Comparison of ENCODE assay signal across 8 cellular contexts in genomic region chr19:4792019-4792865, GRCh38. TPM values are rescaled to one million over a fixed set of nuclear protein-coding genes. Genes with fewer than 3 reads are reported as not detected.
DNase-seq lines count a peak whose midpoint lies in the region; FAIRE-seq and TF ChIP-seq lines count a peak whose summit lies in the region.
"Not testable (repeated sequence)": the region's sequence is repeated elsewhere in the genome, so short reads cannot be mapped to it uniquely, and the experiment has no call there.

No MANE protein-coding gene starts in this region.

- FAIRE-seq in H1 (lab: Jason Lieb, UNC): not testable (repeated sequence)

- POLR2A ChIA-PET in CD4-positive, alpha-beta memory T cell (lab: Charles Lee; ENCODE audit: partially characterized antibody): interaction anchor here (0.7 to 4.9 kb wide), 10 partner anchors 8 to 1632 kb away, joined by 3 to 76 read pairs (median 6); partner anchors contain the start of genes DPP9, KDM4B, KHSRP and MYDGF
- POLR2A ChIA-PET in H1 (lab: Charles Lee; ENCODE audit: partially characterized antibody): interaction anchor here (0.9 to 2.9 kb wide), 9 partner anchors 8 to 68 kb away, joined by 3 to 16 read pairs (median 6); partner anchors contain the start of gene DPP9

- H4K91ac ChIP-seq in H1 (replicated peaks; ENCODE audit: insufficient read length, low read length): not testable (repeated sequence)

- H3K4me1 ChIP-seq in CD4-positive, alpha-beta memory T cell (ENCODE audit: insufficient read depth, low read length): peaks cover 36% of the 10 kb centered on the region
- not testable (repeated sequence) for H3K4me1 ChIP-seq in H1 (replicated peaks in 1 of 4; ENCODE audit: control insufficient read depth in 3 of 4, insufficient read depth in 4 of 4, low read length in 3 of 4); iPS-20b (ENCODE audit: insufficient read depth, low read length)
- H3K4me1 ChIP-seq in subcutaneous abdominal adipose tissue (ENCODE audit: control insufficient read depth in 5 of 5, insufficient read depth in 5 of 5, low read length in 5 of 5): peaks cover 5 to 48% (median 22%) of the 10 kb centered on the region in 5 donors

- H4K20me1 ChIP-seq in H1 (replicated peaks in 1 of 2; ENCODE audit: control insufficient read depth in 1 of 2, insufficient read depth in 2 of 2, low read length in 2 of 2); neural cell (ENCODE audit: insufficient read depth): not testable (repeated sequence)

- peak overlapping the region in 1 of 2 donors; percentile 74 for H3K4me3 ChIP-seq in CD4-positive, alpha-beta memory T cell (ENCODE audit: low read length in 2 of 2)
- H3K4me3 ChIP-seq in H1 (ENCODE audit: extremely low read depth in 1 of 4, insufficient read depth in 2 of 4, low read depth in 3 of 4, low read length in 4 of 4): peak overlapping the region; percentile 80 to 86 (median 83)
- peak overlapping the region; percentile 85 for H3K4me3 ChIP-seq in iPS-20b (ENCODE audit: low read length)
- peak overlapping the region; percentile 82 for H3K4me3 ChIP-seq in neural cell (ENCODE audit: low read length)
- H3K4me3 ChIP-seq in subcutaneous abdominal adipose tissue (ENCODE audit: low read depth in 1 of 5, low read length in 5 of 5): peak overlapping the region in 4 of 5 donors; percentile 75 to 88 (median 77)

- not testable (repeated sequence) for H3K18ac ChIP-seq in H1 (ENCODE audit: extremely low read depth, low read length)

- peak overlapping the region; percentile 99 for H4K8ac ChIP-seq in H1 (ENCODE audit: extremely low read depth, insufficient read depth, low read length)

- not testable (repeated sequence) for H3K9me3 Mint-ChIP-seq in CD4-positive, alpha-beta memory T cell; T-helper 1 cell treated with Interleukin-12 subunit alpha and Interleukin-12 subunit beta and Interleukin-4 antibody, amounts not matched to agents 30 μg/mL and 1 μg/mL, for 36 hours; activated naive CD8-positive, alpha-beta T cell (ENCODE audit: low read depth)

- not testable (repeated sequence) for H3K27me3 Mint-ChIP-seq in CD4-positive, alpha-beta memory T cell; T-helper 1 cell treated with Interleukin-12 subunit alpha and Interleukin-12 subunit beta and Interleukin-4 antibody, amounts not matched to agents 30 μg/mL and 1 μg/mL, for 36 hours (ENCODE audit: low read depth); activated naive CD8-positive, alpha-beta T cell

- 17% methylated on average over 66 of the region's 75 CpGs; no CpG with 5 or more reads in 1 of the 2 experiments for WGBS in H1 (ENCODE audit: extremely low coverage in 1 of 2, insufficient coverage in 1 of 2, insufficient read length in 1 of 2, insufficient replicate concordance in 2 of 2, low coverage in 1 of 2, low lambda C conversion rate in 2 of 2, missing lambda C conversion rate in 1 of 2), 2 experiments

- not testable (repeated sequence) for TF ChIP-seq EP300 in Ishikawa (IDR thresholded peaks at IDR 0.05; ENCODE audit: borderline replicate concordance); H1 (IDR thresholded peaks at IDR 0.05; ENCODE audit: borderline replicate concordance in 1 of 2, low read depth in 2 of 2, low read length in 2 of 2); neural cell (conservative IDR thresholded peaks at IDR 0.05; ENCODE audit: poor library complexity, severe bottlenecking)

- not testable (repeated sequence) for H3K9me2 ChIP-seq in neural cell (ENCODE audit: insufficient read depth, low read length)

- not testable (repeated sequence) for H3K4ac ChIP-seq in H1 (replicated peaks; ENCODE audit: insufficient read length, low read depth, low read length)

- peak overlapping the region; percentile 71 for H2BK5ac ChIP-seq in H1 (ENCODE audit: low read depth, low read length)

- intact Hi-C loops in CD4-positive, alpha-beta memory T cell (cut with micrococcal nuclease): loop anchor here (5.0 kb wide), 1 partner anchor 215 kb away; no protein-coding TSS in a partner anchor

- H3K14ac ChIP-seq in H1 (ENCODE audit: insufficient read length): not testable (repeated sequence)

- H3K23me2 ChIP-seq in H1 (ENCODE audit: low read depth, low read length): not testable (repeated sequence)

- peaks cover 35% of the 10 kb centered on the region for H3K36me3 ChIP-seq in CD4-positive, alpha-beta memory T cell (ENCODE audit: insufficient read depth, low read length)
- H3K36me3 ChIP-seq in H1 (ENCODE audit: control insufficient read depth in 2 of 4, insufficient read depth in 4 of 4, low read length in 3 of 4) (peaks cover 5 to 28% (median 10%) of the 10 kb centered on the region in 4 experiments; a peak in 7 of 8 replicates), iPS-20b (ENCODE audit: insufficient read depth, low read depth, low read length) (peaks cover 36% of the 10 kb centered on the region), subcutaneous abdominal adipose tissue (ENCODE audit: control insufficient read depth in 5 of 5, insufficient read depth in 5 of 5, low read length in 5 of 5) (peaks cover 0 to 37% (median 29%) of the 10 kb centered on the region in 5 donors)
- H3K36me3 ChIP-seq in neural cell (ENCODE audit: insufficient read depth, low read length): not testable (repeated sequence)

- not testable (repeated sequence) for TF ChIP-seq CTCF in H1 (IDR thresholded peaks at IDR 0.05; ENCODE audit: control extremely low read depth in 1 of 3, insufficient read depth in 1 of 3, low read depth in 1 of 3, low read length in 3 of 3); neural cell (IDR thresholded peaks at IDR 0.05; ENCODE audit: poor library complexity, severe bottlenecking)

- CTCF ChIA-PET in CD4-positive, alpha-beta memory T cell (lab: Charles Lee; ENCODE audit: partially characterized antibody): interaction anchor here (1.0 to 5.8 kb wide), 10 partner anchors 8 to 221 kb away, joined by 3 to 162 read pairs (median 10); partner anchors contain the start of gene DPP9
- CTCF ChIA-PET in H1 (lab: Charles Lee; ENCODE audit: partially characterized antibody): interaction anchor here (0.9 to 8.7 kb wide), 8 partner anchors 10 to 70 kb away, joined by 3 to 212 read pairs (median 7); no protein-coding TSS in a partner anchor

- H3K4me2 ChIP-seq in H1 (ENCODE audit: insufficient read depth in 1 of 2, low read depth in 2 of 2, low read length in 2 of 2): peak overlapping the region; percentile 82 to 88
- peak overlapping the region; percentile 70 for H3K4me2 ChIP-seq in neural cell (ENCODE audit: low read length)

- not testable (repeated sequence) for H4K5ac ChIP-seq in H1 (ENCODE audit: insufficient read length, low read depth, low read length)

- not testable (repeated sequence) for H3K23ac ChIP-seq in H1 (ENCODE audit: insufficient read length)

- peak overlapping the region; percentile 52 to 95 (median 73) for H3K27ac Mint-ChIP-seq in CD4-positive, alpha-beta memory T cell
- H3K27ac Mint-ChIP-seq in T-helper 1 cell treated with Interleukin-12 subunit alpha and Interleukin-12 subunit beta and Interleukin-4 antibody, amounts not matched to agents 30 μg/mL and 1 μg/mL, for 36 hours: peak overlapping the region; percentile 62
- H3K27ac Mint-ChIP-seq in activated naive CD8-positive, alpha-beta T cell: peak overlapping the region; percentile 85

- H2BK120ac ChIP-seq in H1 (replicated peaks; ENCODE audit: low read depth, low read length): not testable (repeated sequence)

- H2BK20ac ChIP-seq in H1 (ENCODE audit: low read length): not testable (repeated sequence)

- not testable (repeated sequence) for H2BK12ac ChIP-seq in H1 (ENCODE audit: low read depth, low read length)

- not testable (repeated sequence) for H3K27me3 ChIP-seq in CD4-positive, alpha-beta memory T cell (ENCODE audit: insufficient read depth, low read length); H1 (replicated peaks in 1 of 4; ENCODE audit: control insufficient read depth in 3 of 4, extremely low read depth in 1 of 4, insufficient read depth in 3 of 4, low read length in 3 of 4); iPS-20b (ENCODE audit: insufficient read depth, low read length); neural cell (ENCODE audit: insufficient read depth, low read depth, low read length); subcutaneous abdominal adipose tissue (ENCODE audit: control insufficient read depth in 5 of 5, insufficient read depth in 4 of 5, low read length in 5 of 5)

- peak overlapping the region; percentile 89 for H3K27ac ChIP-seq in CD4-positive, alpha-beta memory T cell (ENCODE audit: low read depth, low read length)
- H3K27ac ChIP-seq in H1 (ENCODE audit: low read depth, low read length): peak overlapping the region; percentile 95
- peak overlapping the region; percentile 69 for H3K27ac ChIP-seq in iPS-20b (ENCODE audit: low read length)
- H3K27ac ChIP-seq in neural cell (ENCODE audit: low read length): peak overlapping the region; percentile 85
- peak overlapping the region; percentile 82 for H3K27ac ChIP-seq in subcutaneous abdominal adipose tissue (ENCODE audit: low read depth, low read length)

- peaks cover 7 to 35% of the 10 kb centered on the region in 2 donors for H3K36me3 Mint-ChIP-seq in CD4-positive, alpha-beta memory T cell
- H3K36me3 Mint-ChIP-seq in T-helper 1 cell treated with Interleukin-12 subunit alpha and Interleukin-12 subunit beta and Interleukin-4 antibody, amounts not matched to agents 30 μg/mL and 1 μg/mL, for 36 hours (ENCODE audit: low read depth): peaks cover 12% of the 10 kb centered on the region
- not testable (repeated sequence) for H3K36me3 Mint-ChIP-seq in activated naive CD8-positive, alpha-beta T cell

- peak in 1 of 5 donors; percentile 43 for DNase-seq in CD4-positive, alpha-beta memory T cell
- not testable (repeated sequence) for DNase-seq in H1 (ENCODE audit: low read depth in 1 of 2, low spot score in 2 of 2)

- not testable (repeated sequence) for H3K9me3 ChIP-seq in CD4-positive, alpha-beta memory T cell (ENCODE audit: control insufficient read depth in 1 of 2, low read length in 2 of 2); H1 (ENCODE audit: insufficient read depth in 2 of 2, low read depth in 1 of 2, low read length in 1 of 2); iPS-20b (ENCODE audit: insufficient read depth, low read depth, low read length); neural cell (ENCODE audit: low read length); subcutaneous abdominal adipose tissue (ENCODE audit: control insufficient read depth in 5 of 5, low read length in 5 of 5)

- H3K9ac ChIP-seq in H1 (replicated peaks in 1 of 4; ENCODE audit: extremely low read depth in 1 of 4, low read depth in 3 of 4, low read length in 3 of 4) (peak overlapping the region; percentile 91 to 98 (median 96)), iPS-20b (ENCODE audit: low read depth, low read length) (peak overlapping the region; percentile 91), neural cell (ENCODE audit: low read length) (peak overlapping the region; percentile 93), subcutaneous abdominal adipose tissue (ENCODE audit: low read length in 5 of 5) (peak overlapping the region in 4 of 5 donors; percentile 81 to 95 (median 90))

- 0 out of 2 replicates have a peak overlapping the region, but pooled peaks have one; percentile 65 for H2AK5ac ChIP-seq in H1 (ENCODE audit: low read depth, low read length)

- H2BK15ac ChIP-seq in H1 (ENCODE audit: low read length): not testable (repeated sequence)

- H3K56ac ChIP-seq in H1 (replicated peaks; ENCODE audit: insufficient read length, low read depth, low read length): not testable (repeated sequence)

- peaks cover 11 to 46% (median 28%) of the 10 kb centered on the region in 4 donors for H3K4me1 Mint-ChIP-seq in CD4-positive, alpha-beta memory T cell
- H3K4me1 Mint-ChIP-seq in T-helper 1 cell treated with Interleukin-12 subunit alpha and Interleukin-12 subunit beta and Interleukin-4 antibody, amounts not matched to agents 30 μg/mL and 1 μg/mL, for 36 hours (ENCODE audit: low read depth): peaks cover 12% of the 10 kb centered on the region
- peaks cover 30% of the 10 kb centered on the region for H3K4me1 Mint-ChIP-seq in activated naive CD8-positive, alpha-beta T cell (ENCODE audit: low read depth)

- not testable (repeated sequence) for H3K79me1 ChIP-seq in H1 (ENCODE audit: low read depth, low read length)

- H2AFZ ChIP-seq in H1 (ENCODE audit: low read length); neural cell (ENCODE audit: low read depth, low read length): not testable (repeated sequence)

- TF ChIP-seq RAD21 in Ishikawa (IDR thresholded peaks at IDR 0.05; ENCODE audit: low read depth); H1 (IDR thresholded peaks at IDR 0.05 in 1 of 2, conservative IDR thresholded peaks at IDR 0.05 in 1 of 2; ENCODE audit: low read depth in 2 of 2, low read length in 2 of 2); neural cell (conservative IDR thresholded peaks at IDR 0.05): not testable (repeated sequence)

- TF ChIP-seq POLR2A in H1 (IDR thresholded peaks at IDR 0.05; ENCODE audit: control extremely low read depth in 1 of 2, low read depth in 2 of 2, low read length in 2 of 2): not testable (repeated sequence)

- H3F3A ChIP-seq in neural cell (ENCODE audit: insufficient read depth, low read length, poor library complexity, severe bottlenecking): not testable (repeated sequence)

- H3K79me2 ChIP-seq in H1 (ENCODE audit: control insufficient read depth in 1 of 2, insufficient read depth in 2 of 2, low read length in 2 of 2) (peaks cover 3 to 35% of the 10 kb centered on the region in 2 experiments; a peak in 3 of 4 replicates), neural cell (replicated peaks; ENCODE audit: insufficient read depth, low read length) (peaks cover 36% of the 10 kb centered on the region)

- peak overlapping the region; percentile 76 to 90 (median 84) for H3K4me3 Mint-ChIP-seq in CD4-positive, alpha-beta memory T cell
- peak overlapping the region; percentile 82 for H3K4me3 Mint-ChIP-seq in T-helper 1 cell treated with Interleukin-12 subunit alpha and Interleukin-12 subunit beta and Interleukin-4 antibody, amounts not matched to agents 30 μg/mL and 1 μg/mL, for 36 hours
- H3K4me3 Mint-ChIP-seq in activated naive CD8-positive, alpha-beta T cell: peak overlapping the region; percentile 89

RNA-seq across cellular contexts. Expression of gene FEM1A, which starts 0.7 kb away (rescaled TPM):
- 10 to 100 TPM; 16.7 TPM for total RNA-seq in CD4-positive, alpha-beta memory T cell
- 1 to 10 TPM; 1.3 to 3.1 TPM for polyA plus RNA-seq in CD4-positive, alpha-beta memory T cell
- total RNA-seq in H1 (2021; fragmentation: NEBNext Ultra II Directional; extraction: Animal tissue kit (Norgen Biotek cat#: 25700)): 16.1 and 16.4 TPM in 2 replicates
- 6.7 and 8.8 TPM in 2 replicates for polyA plus RNA-seq in H1 (2011; rRNA removed)
- 7.2 TPM for polyA plus RNA-seq in H1 (2011; cell fraction: cytosol; rRNA removed)
- 8.0 TPM for polyA plus RNA-seq in H1 (2011; cell fraction: nucleus; rRNA removed)
- 1.7 to 2.4 TPM (median 2.2 TPM) in 4 replicates for polyA plus RNA-seq in H1 (2012, experiment 1 of 2)
- 1.7 TPM for polyA plus RNA-seq in H1 (2012, experiment 2 of 2)
- polyA plus RNA-seq in H1 (2013, experiment 1 of 2): 7.3 TPM
- 7.0 TPM for polyA plus RNA-seq in H1 (2013, experiment 2 of 2)
- polyA minus RNA-seq in H1 (2011; rRNA and poly(A)+ RNA removed): 11.4 and 12.5 TPM in 2 replicates
- polyA minus RNA-seq in H1 (2011; cell fraction: cytosol; rRNA and poly(A)+ RNA removed): 10.6 TPM
- polyA minus RNA-seq in H1 (2011; cell fraction: nucleus; rRNA and poly(A)+ RNA removed): 12.2 TPM
- 8.7 and 9.4 TPM in 2 replicates for polyA plus RNA-seq in neural cell
- polyA minus RNA-seq in neural cell: 25.7 and 31.4 TPM in 2 replicates

RNA-seq across cellular contexts. Expression of gene TICAM1, which starts 39.3 kb away (rescaled TPM):
- total RNA-seq in CD4-positive, alpha-beta memory T cell: 10 to 100 TPM; 16.0 to 17.9 TPM
- polyA plus RNA-seq in CD4-positive, alpha-beta memory T cell: 10 to 100 TPM in 1 of 2 donors, 1 to 10 TPM in 1; 2.2 to 18.1 TPM
- 0.65 TPM in 2 replicates for total RNA-seq in H1 (2021; fragmentation: NEBNext Ultra II Directional; extraction: Animal tissue kit (Norgen Biotek cat#: 25700))
- polyA plus RNA-seq in H1 (2011; rRNA removed) (0.41 and 0.57 TPM in 2 replicates), neural cell (not detected in 2 replicates)
- 0.21 TPM for polyA plus RNA-seq in H1 (2011; cell fraction: cytosol; rRNA removed)
- 0.21 TPM for polyA plus RNA-seq in H1 (2011; cell fraction: nucleus; rRNA removed)
- polyA plus RNA-seq in H1 (2012, experiment 1 of 2): 0.72 to 1.2 TPM (median 0.94 TPM) in 4 replicates
- polyA plus RNA-seq in H1 (2012, experiment 2 of 2): 0.34 TPM
- polyA plus RNA-seq in H1 (2013, experiment 1 of 2): 0.95 TPM
- 0.98 TPM for polyA plus RNA-seq in H1 (2013, experiment 2 of 2)
- 0.09 TPM in 1 of 2 replicates, not detected in the other for polyA minus RNA-seq in H1 (2011; rRNA and poly(A)+ RNA removed)
- polyA minus RNA-seq in H1 (2011; cell fraction: cytosol; rRNA and poly(A)+ RNA removed): not detected
- polyA minus RNA-seq in H1 (2011; cell fraction: nucleus; rRNA and poly(A)+ RNA removed): not detected
- polyA minus RNA-seq in neural cell: not detected in 2 replicates
